ENCODE assay signal across 8 cellular contexts in genomic region chr18:22348521-22349316, GRCh38.
A peak's percentile ranks its signal among the peaks of the same experiment; 100 is the strongest.
DNase-seq lines count a peak whose midpoint lies in the region; ATAC-seq and TF ChIP-seq lines count a peak whose summit lies in the region.

No MANE protein-coding gene starts in this region.

- no peak for TF ChIP-seq CTCF in 22Rv1 (IDR thresholded peaks at IDR 0.05)
- no peak for TF ChIP-seq CTCF in coronary artery (IDR thresholded peaks at IDR 0.05)
- no peak for TF ChIP-seq CTCF in lung (IDR thresholded peaks at IDR 0.05; ENCODE audit: control extremely low read depth, extremely low read depth)

- no peaks in the 10 kb centered on the region for H3K27me3 ChIP-seq in lung (ENCODE audit: control insufficient read depth, insufficient read depth)

- no peaks in the 10 kb centered on the region for H3K36me3 ChIP-seq in lung (ENCODE audit: control insufficient read depth in 2 of 2, insufficient read depth in 2 of 2, low read length in 2 of 2)

- peak overlapping the region; percentile 75 for H3K27ac ChIP-seq in 22Rv1
- peak overlapping the region; percentile 92 to 97 for H3K27ac ChIP-seq in coronary artery
- H3K27ac ChIP-seq in lung (ENCODE audit: low read depth in 1 of 2, low read length in 1 of 2), result peak overlapping the region; percentile 89 to 100

- no peaks in the 10 kb centered on the region for H3K9me3 ChIP-seq in lung (ENCODE audit: control insufficient read depth in 2 of 2, insufficient read depth in 1 of 2, low read length in 1 of 2)

- H3K4me3 ChIP-seq in coronary artery (peak overlapping the region; percentile 72), lung (peak overlapping the region; percentile 60)

- 3 to 6% methylated on average over 72 to 85 of the region's 85 CpGs for WGBS in lung, 2 donors

- H3K4me1 ChIP-seq in lung (ENCODE audit: control insufficient read depth in 2 of 2, insufficient read depth in 2 of 2, low read length in 2 of 2), result peaks cover 11 to 14% of the 10 kb centered on the region in 2 donors

- DNase-seq in HuH-7 (ENCODE audit: low spot score) (peak; percentile 30), coronary artery (ENCODE audit: low spot score) (peak; percentile 86), lung (ENCODE audit: low spot score) (peak; percentile 63), ureter (ENCODE audit: low spot score) (peak; percentile 79), GM19240 (ENCODE audit: insufficient read length, low spot score) (no peak), hepatic stellate cell (ENCODE audit: low spot score) (no peak)

- peak; percentile 72 for ATAC-seq in lung (ENCODE audit: insufficient read depth, low FRiP score)
- ATAC-seq in HG02870 (IDR thresholded peaks at IDR 0.05; ENCODE audit: unreplicated experiment), result no peak

Comparison
In these comparisons a context has a peak if more than half of its experiments do, and no peak if none do; other contexts are left out.
1. DNase-seq: peak in HuH-7 (single experiment), coronary artery (single experiment), lung (single experiment) and ureter (single experiment); none in GM19240 (single experiment) and hepatic stellate cell (single experiment).
2. Peak in every context shown above with its lines, with median percentiles within 50 percentile points of each other: H3K27ac ChIP-seq.